In the genomic region with DNA sequence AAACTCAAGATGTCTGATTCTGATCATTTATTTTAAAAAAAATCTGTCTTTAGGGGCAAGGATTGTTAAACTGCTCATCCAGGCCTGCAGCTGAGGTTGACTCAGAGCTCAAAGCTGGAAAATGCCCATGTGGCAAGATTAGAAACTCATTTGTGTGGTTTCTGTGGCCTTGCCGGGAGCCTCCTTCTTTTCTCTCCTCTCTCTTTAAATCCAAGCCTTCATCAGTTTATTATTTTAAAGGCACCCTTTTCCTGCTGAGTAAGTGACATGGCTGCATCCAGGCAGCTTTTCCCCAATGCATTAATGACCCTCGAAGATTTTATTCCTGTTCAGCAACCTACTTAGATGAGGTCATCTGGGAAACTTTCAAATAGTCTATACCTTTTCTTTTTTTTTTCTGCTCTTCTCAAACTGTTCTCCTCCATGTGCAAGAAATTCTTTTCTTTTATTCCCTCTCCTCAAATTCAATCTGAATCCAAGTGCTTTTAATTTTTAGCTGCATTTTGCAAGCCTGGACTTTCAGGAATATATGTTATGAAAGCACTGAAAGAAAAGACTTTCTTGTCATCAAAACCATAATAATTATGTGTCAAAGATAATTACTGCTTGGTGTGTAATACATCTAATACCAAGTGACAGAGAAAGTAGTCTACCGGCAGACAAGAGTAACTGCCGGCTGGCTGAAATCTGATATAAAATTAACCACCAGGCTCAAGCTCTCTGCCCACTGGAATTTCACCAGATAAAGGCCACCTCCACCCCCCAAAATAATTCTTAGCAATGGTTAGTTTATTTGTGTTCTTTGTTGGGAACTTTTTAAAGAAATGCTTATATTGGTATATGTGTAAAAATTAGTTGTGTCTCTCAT, we compare ENCODE assay signal across 12 cellular contexts.
DNase-seq lines count a peak whose midpoint lies in the region; ATAC-seq and TF ChIP-seq lines count a peak whose summit lies in the region.
"Had no signal": no experiment of that assay in that cellular context is flagged by ENCODE, and none has a peak within 500 bp of the region (broad histone marks: within the 10 kb centered on the region; RNA-seq: fewer than 3 reads in every experiment).

No MANE protein-coding gene starts in this region.

- peak; percentile 45 for DNase-seq in HFF-Myc (ENCODE audit: extremely low read depth, low read depth)
- no peak for DNase-seq in SK-N-SH
- peak in 1 of 2 donors; percentile 75 for DNase-seq in foreskin keratinocyte
- peak; percentile 84 for DNase-seq in stromal cell of bone marrow (ENCODE audit: low read depth)
- no peak for DNase-seq in activated CD4-positive, alpha-beta T cell treated with anti-CD3 and anti-CD28 coated beads for 48 hours
- DNase-seq in activated CD4-positive, CD25-positive, alpha-beta regulatory T cell treated with anti-CD3 and anti-CD28 coated beads, Interleukin-2, amount 50 U/mL, for 72 hours: no peak
- DNase-seq: activated T-cell treated with anti-CD3 and anti-CD28 coated beads, Interleukin-2, amount 50 U/mL, for 1 hour; NCI-H2029; small intestine; stimulated activated naive CD4-positive, alpha-beta T cell had no signal

- peak; percentile 61 to 80 for TF ChIP-seq EP300 in SK-N-SH (IDR thresholded peaks at IDR 0.05; ENCODE audit: borderline replicate concordance in 1 of 2, low read depth in 1 of 2, low read length in 1 of 2)

- no peaks in the 10 kb centered on the region for H3K9me3 ChIP-seq in SK-N-SH

- no peaks in the 10 kb centered on the region for H3K27me3 ChIP-seq in SK-N-SH (ENCODE audit: insufficient read depth)
- no peaks in the 10 kb centered on the region for H3K27me3 ChIP-seq in foreskin keratinocyte

- H3K27ac ChIP-seq in SK-N-SH (ENCODE audit: low read depth in 2 of 2, low read length in 1 of 2) (peak overlapping the region; percentile 50 to 89), foreskin keratinocyte (no peak overlapping the region)

- no peaks in the 10 kb centered on the region for H3K79me2 ChIP-seq in SK-N-SH (ENCODE audit: insufficient read depth)

- H4K20me1 ChIP-seq in SK-N-SH (ENCODE audit: insufficient read depth): no peaks in the 10 kb centered on the region

- CTCF ChIA-PET in SK-N-SH (lab: Yijun Ruan, JAX): interaction anchor here (1.2 to 2.0 kb wide), 2 partner anchors 9 to 22 kb away, joined by 3 to 5 read pairs; no protein-coding TSS in a partner anchor

- POLR2A ChIA-PET in SK-N-SH (lab: Yijun Ruan, JAX): no interaction called here

- 11% methylated on average over 4 of the region's 4 CpGs for WGBS in SK-N-SH (ENCODE audit: low lambda C conversion rate)

- no peak for TF ChIP-seq CTCF in HFF-Myc (IDR thresholded peaks at IDR 0.05; ENCODE audit: low read depth, low read length, missing control alignments)
- 0 out of 2 replicates have a peak, but pooled peaks have one; percentile 18 for TF ChIP-seq CTCF in SK-N-SH (IDR thresholded peaks at IDR 0.05)
- no peak for TF ChIP-seq CTCF in foreskin keratinocyte (conservative IDR thresholded peaks at IDR 0.05)

- H3K4me1 ChIP-seq in SK-N-SH (ENCODE audit: control insufficient read depth in 1 of 2, insufficient read depth in 2 of 2, low read depth in 1 of 2, low read length in 1 of 2): peaks cover 15 to 39% of the 10 kb centered on the region in 2 experiments
- peaks cover 8% of the 10 kb centered on the region for H3K4me1 ChIP-seq in foreskin keratinocyte

- peak; percentile 74 for ATAC-seq in foreskin keratinocyte
- ATAC-seq in HG03442 (IDR thresholded peaks at IDR 0.05; ENCODE audit: unreplicated experiment): no peak
- ATAC-seq in HG03432 (IDR thresholded peaks at IDR 0.05; ENCODE audit: unreplicated experiment): no peak

- peaks cover 42% of the 10 kb centered on the region for H3F3A ChIP-seq in SK-N-SH (replicated peaks; ENCODE audit: insufficient read depth)

- H3K9me2 ChIP-seq in SK-N-SH: no peaks in the 10 kb centered on the region

- peak overlapping the region; percentile 25 for H2AFZ ChIP-seq in SK-N-SH (ENCODE audit: low read depth)

- H3K4me3 ChIP-seq in HFF-Myc (replicated peaks; ENCODE audit: low read depth, low read length) (no peak overlapping the region), SK-N-SH (ENCODE audit: low read depth in 2 of 2, low read length in 1 of 2) (no peak overlapping the region)

- TF ChIP-seq RAD21 in SK-N-SH (IDR thresholded peaks at IDR 0.05; ENCODE audit: low read length): no peak

- H3K9ac ChIP-seq in SK-N-SH: peak overlapping the region; percentile 37; the same call in 1 of the 2 replicates

- no peaks in the 10 kb centered on the region for H3K36me3 ChIP-seq in SK-N-SH (replicated peaks in 1 of 2; ENCODE audit: control insufficient read depth in 1 of 2, insufficient read depth in 2 of 2, low read length in 1 of 2)

- peak overlapping the region; percentile 69 for H3K4me2 ChIP-seq in SK-N-SH

TF ChIP-seq in SK-N-SH, 30 proteins besides CTCF, POLR2A, EP300 and RAD21 (continues in another document):
- TF ChIP-seq SMC3 (IDR thresholded peaks at IDR 0.05; ENCODE audit: low read depth, low read length): peak; percentile 3; the same call in 1 of the 2 replicates
- TF ChIP-seq JUND (IDR thresholded peaks at IDR 0.05): peak; percentile 51
- peak; percentile 35; the same call in 1 of the 2 replicates for TF ChIP-seq FOSL2 (IDR thresholded peaks at IDR 0.05; ENCODE audit: borderline replicate concordance, low read depth)
- TF ChIP-seq TAF1 (IDR thresholded peaks at IDR 0.05; ENCODE audit: borderline replicate concordance, low read depth, low read length): no peak
- peak; percentile 20; the same call in 1 of the 2 replicates for TF ChIP-seq RXRA (IDR thresholded peaks at IDR 0.05; ENCODE audit: borderline replicate concordance, low read depth)
- TF ChIP-seq YY1 (IDR thresholded peaks at IDR 0.05; ENCODE audit: low read depth): no peak
- no peak for TF ChIP-seq CHD2 (IDR thresholded peaks at IDR 0.05; ENCODE audit: low read length, partially characterized antibody)
- no peak for TF ChIP-seq NRF1 (IDR thresholded peaks at IDR 0.05; ENCODE audit: low read depth, low read length)
- TF ChIP-seq, protein P1, sequence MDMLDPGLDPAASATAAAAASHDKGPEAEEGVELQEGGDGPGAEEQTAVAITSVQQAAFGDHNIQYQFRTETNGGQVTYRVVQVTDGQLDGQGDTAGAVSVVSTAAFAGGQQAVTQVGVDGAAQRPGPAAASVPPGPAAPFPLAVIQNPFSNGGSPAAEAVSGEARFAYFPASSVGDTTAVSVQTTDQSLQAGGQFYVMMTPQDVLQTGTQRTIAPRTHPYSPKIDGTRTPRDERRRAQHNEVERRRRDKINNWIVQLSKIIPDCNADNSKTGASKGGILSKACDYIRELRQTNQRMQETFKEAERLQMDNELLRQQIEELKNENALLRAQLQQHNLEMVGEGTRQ (IDR thresholded peaks at IDR 0.05; ENCODE audit: borderline replicate concordance, low read depth, low read length): no peak
- TF ChIP-seq TEAD4 (IDR thresholded peaks at IDR 0.05; ENCODE audit: borderline replicate concordance, insufficient read depth): peak; percentile 39; the same call in 1 of the 2 replicates
- TF ChIP-seq, protein P2, sequence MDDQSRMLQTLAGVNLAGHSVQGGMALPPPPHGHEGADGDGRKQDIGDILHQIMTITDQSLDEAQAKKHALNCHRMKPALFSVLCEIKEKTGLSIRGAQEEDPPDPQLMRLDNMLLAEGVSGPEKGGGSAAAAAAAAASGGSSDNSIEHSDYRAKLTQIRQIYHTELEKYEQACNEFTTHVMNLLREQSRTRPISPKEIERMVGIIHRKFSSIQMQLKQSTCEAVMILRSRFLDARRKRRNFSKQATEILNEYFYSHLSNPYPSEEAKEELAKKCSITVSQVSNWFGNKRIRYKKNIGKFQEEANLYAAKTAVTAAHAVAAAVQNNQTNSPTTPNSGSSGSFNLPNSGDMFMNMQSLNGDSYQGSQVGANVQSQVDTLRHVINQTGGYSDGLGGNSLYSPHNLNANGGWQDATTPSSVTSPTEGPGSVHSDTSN (IDR thresholded peaks at IDR 0.05): peak; percentile 94
- TF ChIP-seq EZH2phosphoT487 (IDR thresholded peaks at IDR 0.05; ENCODE audit: borderline replicate concordance, low read depth): no peak
- TF ChIP-seq, protein P3, sequence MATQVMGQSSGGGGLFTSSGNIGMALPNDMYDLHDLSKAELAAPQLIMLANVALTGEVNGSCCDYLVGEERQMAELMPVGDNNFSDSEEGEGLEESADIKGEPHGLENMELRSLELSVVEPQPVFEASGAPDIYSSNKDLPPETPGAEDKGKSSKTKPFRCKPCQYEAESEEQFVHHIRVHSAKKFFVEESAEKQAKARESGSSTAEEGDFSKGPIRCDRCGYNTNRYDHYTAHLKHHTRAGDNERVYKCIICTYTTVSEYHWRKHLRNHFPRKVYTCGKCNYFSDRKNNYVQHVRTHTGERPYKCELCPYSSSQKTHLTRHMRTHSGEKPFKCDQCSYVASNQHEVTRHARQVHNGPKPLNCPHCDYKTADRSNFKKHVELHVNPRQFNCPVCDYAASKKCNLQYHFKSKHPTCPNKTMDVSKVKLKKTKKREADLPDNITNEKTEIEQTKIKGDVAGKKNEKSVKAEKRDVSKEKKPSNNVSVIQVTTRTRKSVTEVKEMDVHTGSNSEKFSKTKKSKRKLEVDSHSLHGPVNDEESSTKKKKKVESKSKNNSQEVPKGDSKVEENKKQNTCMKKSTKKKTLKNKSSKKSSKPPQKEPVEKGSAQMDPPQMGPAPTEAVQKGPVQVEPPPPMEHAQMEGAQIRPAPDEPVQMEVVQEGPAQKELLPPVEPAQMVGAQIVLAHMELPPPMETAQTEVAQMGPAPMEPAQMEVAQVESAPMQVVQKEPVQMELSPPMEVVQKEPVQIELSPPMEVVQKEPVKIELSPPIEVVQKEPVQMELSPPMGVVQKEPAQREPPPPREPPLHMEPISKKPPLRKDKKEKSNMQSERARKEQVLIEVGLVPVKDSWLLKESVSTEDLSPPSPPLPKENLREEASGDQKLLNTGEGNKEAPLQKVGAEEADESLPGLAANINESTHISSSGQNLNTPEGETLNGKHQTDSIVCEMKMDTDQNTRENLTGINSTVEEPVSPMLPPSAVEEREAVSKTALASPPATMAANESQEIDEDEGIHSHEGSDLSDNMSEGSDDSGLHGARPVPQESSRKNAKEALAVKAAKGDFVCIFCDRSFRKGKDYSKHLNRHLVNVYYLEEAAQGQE (IDR thresholded peaks at IDR 0.05; ENCODE audit: low read depth, low read length): no peak
- TF ChIP-seq GATA2 (CRISPR knock-in tag; IDR thresholded peaks at IDR 0.05): no peak
- TF ChIP-seq, protein P4, sequence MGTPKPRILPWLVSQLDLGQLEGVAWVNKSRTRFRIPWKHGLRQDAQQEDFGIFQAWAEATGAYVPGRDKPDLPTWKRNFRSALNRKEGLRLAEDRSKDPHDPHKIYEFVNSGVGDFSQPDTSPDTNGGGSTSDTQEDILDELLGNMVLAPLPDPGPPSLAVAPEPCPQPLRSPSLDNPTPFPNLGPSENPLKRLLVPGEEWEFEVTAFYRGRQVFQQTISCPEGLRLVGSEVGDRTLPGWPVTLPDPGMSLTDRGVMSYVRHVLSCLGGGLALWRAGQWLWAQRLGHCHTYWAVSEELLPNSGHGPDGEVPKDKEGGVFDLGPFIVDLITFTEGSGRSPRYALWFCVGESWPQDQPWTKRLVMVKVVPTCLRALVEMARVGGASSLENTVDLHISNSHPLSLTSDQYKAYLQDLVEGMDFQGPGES (IDR thresholded peaks at IDR 0.05; ENCODE audit: low read depth, low read length): no peak
- peak; percentile 33 for TF ChIP-seq NFIC (IDR thresholded peaks at IDR 0.05; ENCODE audit: borderline replicate concordance)

Comparison
In these comparisons a context has a peak if more than half of its experiments do, and no peak if none do; other contexts are left out.
1. DNase-seq: peak in HFF-Myc (single experiment) and stromal cell of bone marrow (single experiment); none in SK-N-SH (single experiment), activated CD4-positive, alpha-beta T cell treated with anti-CD3 and anti-CD28 coated beads for 48 hours (single experiment) and activated CD4-positive, CD25-positive, alpha-beta regulatory T cell treated with anti-CD3 and anti-CD28 coated beads, Interleukin-2, amount 50 U/mL, for 72 hours (single experiment).